In the genomic region with DNA sequence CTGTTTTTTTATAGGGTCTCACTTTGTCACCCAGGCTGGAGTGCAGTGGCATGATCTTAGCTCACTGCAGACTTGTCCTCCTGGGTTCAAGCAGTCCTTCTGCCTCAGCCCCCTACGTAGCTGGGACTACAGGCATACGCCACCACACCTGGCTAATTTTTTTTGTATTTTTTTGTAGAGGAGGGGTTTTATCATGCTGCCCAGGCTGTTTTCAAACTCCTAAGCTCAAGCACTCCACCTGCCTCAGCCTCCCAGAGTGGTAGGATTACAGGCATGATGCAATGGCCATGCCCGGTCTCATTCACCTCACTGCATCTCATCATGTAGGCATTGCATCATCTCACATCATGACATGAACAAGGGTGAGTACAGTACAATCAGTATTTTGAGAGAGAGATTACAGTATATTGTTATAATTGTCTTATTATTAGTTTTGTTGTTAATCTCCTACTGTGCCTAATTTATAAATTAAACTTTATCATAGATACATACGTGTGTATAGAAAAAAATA, we compare ENCODE assay signal across 1 cellular context.
TF ChIP-seq lines count a peak whose summit lies in the region.

No MANE protein-coding gene starts in this region.

TF ChIP-seq in K562, 482 proteins besides CTCF, POLR2A, EP300 and RAD21 (continued from another document):
- TF ChIP-seq, protein P1, sequence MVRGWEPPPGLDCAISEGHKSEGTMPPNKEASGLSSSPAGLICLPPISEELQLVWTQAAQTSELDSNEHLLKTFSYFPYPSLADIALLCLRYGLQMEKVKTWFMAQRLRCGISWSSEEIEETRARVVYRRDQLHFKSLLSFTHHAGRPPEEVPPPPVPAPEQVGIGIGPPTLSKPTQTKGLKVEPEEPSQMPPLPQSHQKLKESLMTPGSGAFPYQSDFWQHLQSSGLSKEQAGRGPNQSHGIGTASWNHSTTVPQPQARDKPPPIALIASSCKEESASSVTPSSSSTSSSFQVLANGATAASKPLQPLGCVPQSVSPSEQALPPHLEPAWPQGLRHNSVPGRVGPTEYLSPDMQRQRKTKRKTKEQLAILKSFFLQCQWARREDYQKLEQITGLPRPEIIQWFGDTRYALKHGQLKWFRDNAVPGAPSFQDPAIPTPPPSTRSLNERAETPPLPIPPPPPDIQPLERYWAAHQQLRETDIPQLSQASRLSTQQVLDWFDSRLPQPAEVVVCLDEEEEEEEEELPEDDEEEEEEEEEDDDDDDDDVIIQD (CRISPR knock-in tag; IDR thresholded peaks at IDR 0.05), result no peak
- no peak for TF ChIP-seq ZNF24 (IDR thresholded peaks at IDR 0.05)
- no peak for TF ChIP-seq RBM22 (IDR thresholded peaks at IDR 0.05; ENCODE audit: low read depth, low read length, poor library complexity, severe bottlenecking)
- TF ChIP-seq SMARCB1 (IDR thresholded peaks at IDR 0.05; ENCODE audit: insufficient read length, low read depth), result no peak
- TF ChIP-seq, protein P2, sequence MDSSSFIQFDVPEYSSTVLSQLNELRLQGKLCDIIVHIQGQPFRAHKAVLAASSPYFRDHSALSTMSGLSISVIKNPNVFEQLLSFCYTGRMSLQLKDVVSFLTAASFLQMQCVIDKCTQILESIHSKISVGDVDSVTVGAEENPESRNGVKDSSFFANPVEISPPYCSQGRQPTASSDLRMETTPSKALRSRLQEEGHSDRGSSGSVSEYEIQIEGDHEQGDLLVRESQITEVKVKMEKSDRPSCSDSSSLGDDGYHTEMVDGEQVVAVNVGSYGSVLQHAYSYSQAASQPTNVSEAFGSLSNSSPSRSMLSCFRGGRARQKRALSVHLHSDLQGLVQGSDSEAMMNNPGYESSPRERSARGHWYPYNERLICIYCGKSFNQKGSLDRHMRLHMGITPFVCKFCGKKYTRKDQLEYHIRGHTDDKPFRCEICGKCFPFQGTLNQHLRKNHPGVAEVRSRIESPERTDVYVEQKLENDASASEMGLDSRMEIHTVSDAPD (CRISPR knock-in tag; IDR thresholded peaks at IDR 0.05), result no peak
- TF ChIP-seq SRF (CRISPR knock-in tag; IDR thresholded peaks at IDR 0.05), result no peak
